ENCODE assay signal across 8 cellular contexts in genomic region chr2:240433973-240434727, GRCh38. TPM values are rescaled to one million over a fixed set of nuclear protein-coding genes. Genes with fewer than 3 reads are reported as not detected.
DNase-seq lines count a peak whose midpoint lies in the region; ATAC-seq and TF ChIP-seq lines count a peak whose summit lies in the region.

No MANE protein-coding gene starts in this region.

- ATAC-seq in activated T-cell treated with anti-CD3 and anti-CD28 coated beads, Interleukin-2, amount 50 U/mL, for 4 hours: no peak
- ATAC-seq in foreskin keratinocyte (peak; percentile 74), HG03025 (IDR thresholded peaks at IDR 0.05; ENCODE audit: low FRiP score, unreplicated experiment) (no peak), HG03108 (IDR thresholded peaks at IDR 0.05; ENCODE audit: unreplicated experiment) (no peak)

- no peaks in the 10 kb centered on the region for H3K36me3 Mint-ChIP-seq in activated T-cell treated with anti-CD3 and anti-CD28 coated beads, Interleukin-2, amount 50 U/mL, for 4 hours (ENCODE audit: insufficient read depth)
- no peaks in the 10 kb centered on the region for H3K36me3 Mint-ChIP-seq in osteocyte (ENCODE audit: unreplicated experiment)

- peaks cover 7% of the 10 kb centered on the region for H3K4me1 Mint-ChIP-seq in activated T-cell treated with anti-CD3 and anti-CD28 coated beads, Interleukin-2, amount 50 U/mL, for 4 hours (ENCODE audit: low read depth)
- peaks cover 30% of the 10 kb centered on the region for H3K4me1 Mint-ChIP-seq in osteocyte (ENCODE audit: unreplicated experiment)

- H3K27ac Mint-ChIP-seq in osteocyte (ENCODE audit: unreplicated experiment): peak overlapping the region; percentile 66

- H3K27me3 ChIP-seq in foreskin keratinocyte: no peaks in the 10 kb centered on the region

- peak overlapping the region; percentile 97 for H3K27ac ChIP-seq in foreskin keratinocyte

- H3K4me1 ChIP-seq in foreskin keratinocyte: peaks cover 12% of the 10 kb centered on the region

- peak overlapping the region; percentile 82 for H3K4me3 Mint-ChIP-seq in activated T-cell treated with anti-CD3 and anti-CD28 coated beads, Interleukin-2, amount 50 U/mL, for 4 hours
- H3K4me3 Mint-ChIP-seq in osteocyte (ENCODE audit: unreplicated experiment): peak overlapping the region; percentile 77

- no peaks in the 10 kb centered on the region for H3K9me3 Mint-ChIP-seq in activated T-cell treated with anti-CD3 and anti-CD28 coated beads, Interleukin-2, amount 50 U/mL, for 4 hours
- H3K9me3 Mint-ChIP-seq in osteocyte (ENCODE audit: unreplicated experiment): no peaks in the 10 kb centered on the region

- TF ChIP-seq CTCF in foreskin keratinocyte (conservative IDR thresholded peaks at IDR 0.05) (no peak), osteocyte (IDR thresholded peaks at IDR 0.05) (no peak)

- peaks cover 23% of the 10 kb centered on the region for H3K27me3 Mint-ChIP-seq in activated T-cell treated with anti-CD3 and anti-CD28 coated beads, Interleukin-2, amount 50 U/mL, for 4 hours (ENCODE audit: low read depth)
- H3K27me3 Mint-ChIP-seq in osteocyte (ENCODE audit: unreplicated experiment): no peaks in the 10 kb centered on the region

- DNase-seq in activated CD4-positive, alpha-beta T cell treated with anti-CD3 and anti-CD28 coated beads for 48 hours: peak; percentile 55
- no peak for DNase-seq in activated CD4-positive, alpha-beta T cell treated with anti-CD3 and anti-CD28 coated beads, Interleukin-2, amount 50 U/mL, for 4 hours
- peak; percentile 6 for DNase-seq in activated T-cell treated with anti-CD3 and anti-CD28 coated beads, Interleukin-2, amount 50 U/mL, for 4 hours
- peak; percentile 97 to 99 for DNase-seq in foreskin keratinocyte
- DNase-seq in osteocyte (ENCODE audit: extremely low spot score, unreplicated experiment): no peak
- no peak for DNase-seq in stimulated activated naive CD4-positive, alpha-beta T cell (lab: John Stamatoyannopoulos, UW)

RNA-seq across cellular contexts. Expression of gene GPC1, which starts 1.3 kb away (rescaled TPM):
- 1 to 10 TPM; 3.7 to 6.3 (median 5.9) TPM for total RNA-seq in activated T-cell treated with anti-CD3 and anti-CD28 coated beads, Interleukin-2, amount 50 U/mL, for 4 hours
- total RNA-seq in foreskin keratinocyte (116 and 121 TPM in 2 replicates), osteocyte (148 and 149 TPM in 2 replicates)
- 109 and 114 TPM in 2 replicates for polyA plus RNA-seq in foreskin keratinocyte

Comparison
In these comparisons a context has a peak if more than half of its experiments do, and no peak if none do; other contexts are left out.
1. DNase-seq: peak in activated CD4-positive, alpha-beta T cell treated with anti-CD3 and anti-CD28 coated beads for 48 hours (single experiment), activated T-cell treated with anti-CD3 and anti-CD28 coated beads, Interleukin-2, amount 50 U/mL, for 4 hours (single experiment) and foreskin keratinocyte (2 of 2); none in activated CD4-positive, alpha-beta T cell treated with anti-CD3 and anti-CD28 coated beads, Interleukin-2, amount 50 U/mL, for 4 hours (0 of 2), osteocyte (single experiment) and stimulated activated naive CD4-positive, alpha-beta T cell (0 of 6).
2. RNA of gene GPC1, which starts 1.3 kb away (total RNA-seq): 148 to 149 TPM in osteocyte and 116 to 121 TPM in foreskin keratinocyte; 3.7 to 6.3 TPM in activated T-cell treated with anti-CD3 and anti-CD28 coated beads, Interleukin-2, amount 50 U/mL, for 4 hours; every median in the first group is over 10 times any median in the second.